Comparison of ENCODE assay signal across 11 cellular contexts in the genomic region with DNA sequence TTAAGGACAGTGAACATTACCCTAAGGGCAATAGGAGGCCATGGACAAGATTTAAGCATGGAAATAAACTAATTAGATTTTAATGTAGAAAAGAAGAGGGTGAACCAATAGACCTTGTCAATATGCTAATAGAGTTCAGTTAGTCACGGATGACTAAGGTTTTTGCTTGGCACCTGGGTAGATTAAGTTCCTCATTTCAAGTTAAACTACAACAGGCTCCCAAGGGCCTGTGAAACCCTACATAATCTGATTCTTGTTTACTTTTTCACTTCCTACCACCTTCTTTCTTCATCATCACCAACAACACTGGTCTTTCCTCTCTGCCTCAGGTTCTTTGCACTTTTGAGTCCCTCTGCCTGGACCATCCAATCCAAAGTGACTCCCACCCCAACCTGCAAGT. TPM values are rescaled to one million over a fixed set of nuclear protein-coding genes. Genes with fewer than 3 reads are reported as not detected.
DNase-seq lines count a peak whose midpoint lies in the region; ATAC-seq lines count a peak whose summit lies in the region.
"Had no signal": no experiment of that assay in that cellular context is flagged by ENCODE, and none has a peak within 500 bp of the region (broad histone marks: within the 10 kb centered on the region; RNA-seq: fewer than 3 reads in every experiment).

No MANE protein-coding gene starts in this region.

- H3K4ac ChIP-seq in neuronal stem cell (ENCODE audit: low read length), result no peak overlapping the region

- no peaks in the 10 kb centered on the region for H3K27me3 ChIP-seq in neuronal stem cell (ENCODE audit: control insufficient read depth in 3 of 3, insufficient read depth in 3 of 3, low read depth in 1 of 3, low read length in 3 of 3)
- H3K27me3 ChIP-seq: BE2C had no signal

- no peak overlapping the region for H3K4me3 ChIP-seq in neuronal stem cell (ENCODE audit: low read length in 2 of 2)
- H3K4me3 ChIP-seq: SK-N-MC had no signal

- no peak overlapping the region for H2BK15ac ChIP-seq in neuronal stem cell (ENCODE audit: low read length)

- no peaks in the 10 kb centered on the region for H3K27me3 Mint-ChIP-seq in activated T-cell treated with anti-CD3 and anti-CD28 coated beads, Interleukin-2, amount 50 U/mL, for 72 hours (ENCODE audit: low read depth)
- H3K27me3 Mint-ChIP-seq in activated T-cell treated with anti-CD3 and anti-CD28 coated beads, Interleukin-2, amount 50 U/mL, for 4 hours (ENCODE audit: low read depth), result no peaks in the 10 kb centered on the region

- peaks cover 0 to 3% of the 10 kb centered on the region in 2 donors for H3K9me3 ChIP-seq in neuronal stem cell (replicated peaks in 1 of 2; ENCODE audit: control insufficient read depth in 2 of 2, insufficient read depth in 1 of 2, low read depth in 1 of 2, low read length in 2 of 2)
- H3K9me3 ChIP-seq: BE2C had no signal

- H3K36me3 ChIP-seq in neuronal stem cell (replicated peaks in 1 of 2; ENCODE audit: control insufficient read depth in 2 of 2, insufficient read depth in 2 of 2, low read length in 2 of 2), result no peaks in the 10 kb centered on the region
- H3K36me3 ChIP-seq: BE2C had no signal

- H2BK5ac ChIP-seq in neuronal stem cell (ENCODE audit: low read length), result no peak overlapping the region

- no peak overlapping the region for H3K4me2 ChIP-seq in neuronal stem cell (ENCODE audit: insufficient read depth, low read length, poor library complexity, severe bottlenecking)

- no peak overlapping the region for H3K18ac ChIP-seq in neuronal stem cell (ENCODE audit: low read length)

- no peak overlapping the region for H3K23ac ChIP-seq in neuronal stem cell (ENCODE audit: low read depth, low read length, poor library complexity)

- no peak overlapping the region for H3K27ac ChIP-seq in neuronal stem cell (replicated peaks; ENCODE audit: low read length)
- H3K27ac ChIP-seq: SK-N-MC had no signal

- H3K9ac ChIP-seq in neuronal stem cell (ENCODE audit: low read depth, low read length, poor library complexity), result no peak overlapping the region

- no peak for ATAC-seq in activated T-cell treated with anti-CD3 and anti-CD28 coated beads, Interleukin-2, amount 50 U/mL, for 72 hours (replicated peaks in 1 of 2)
- ATAC-seq in activated T-cell treated with anti-CD3 and anti-CD28 coated beads, Interleukin-2, amount 50 U/mL, for 4 hours, result no peak
- ATAC-seq in HG02678 (IDR thresholded peaks at IDR 0.05; ENCODE audit: unreplicated experiment), result peak; percentile 53
- ATAC-seq: left ventricle myocardium superior had no signal

- H2AK5ac ChIP-seq in neuronal stem cell (ENCODE audit: low read depth, low read length), result no peak overlapping the region

- no peak overlapping the region for H4K8ac ChIP-seq in neuronal stem cell (ENCODE audit: low read depth, low read length)

- H3K36me3 Mint-ChIP-seq in activated T-cell treated with anti-CD3 and anti-CD28 coated beads, Interleukin-2, amount 50 U/mL, for 72 hours (ENCODE audit: insufficient read depth in 2 of 2), result peaks cover 27 to 39% of the 10 kb centered on the region in 2 donors
- peaks cover 47% of the 10 kb centered on the region for H3K36me3 Mint-ChIP-seq in activated T-cell treated with anti-CD3 and anti-CD28 coated beads, Interleukin-2, amount 50 U/mL, for 4 hours (ENCODE audit: insufficient read depth)

- DNase-seq in activated T-cell treated with anti-CD3 and anti-CD28 coated beads, Interleukin-2, amount 50 U/mL, for 72 hours, result no peak
- no peak for DNase-seq in activated T-cell treated with anti-CD3 and anti-CD28 coated beads, Interleukin-2, amount 50 U/mL, for 4 hours
- DNase-seq in NOMO-1 treated with dmso at 0.1 percent for 144 hours (lab: John Stamatoyannopoulos, UW; ENCODE audit: unreplicated experiment) (peak; percentile 29), renal cortical epithelial cell (ENCODE audit: low read depth) (peak; percentile 83), kidney glomerular epithelial cell (lab: John Stamatoyannopoulos, UW) (no peak), activated gamma-delta T cell treated with Interleukin-2 at 50 U/mL for 16 hours (no peak), neuronal stem cell (ENCODE audit: low spot score) (no peak)
- DNase-seq: BE2C, left ventricle myocardium superior had no signal

- H3K4me1 Mint-ChIP-seq in activated T-cell treated with anti-CD3 and anti-CD28 coated beads, Interleukin-2, amount 50 U/mL, for 72 hours (ENCODE audit: low read depth), result peaks cover 34% of the 10 kb centered on the region
- peaks cover 30% of the 10 kb centered on the region for H3K4me1 Mint-ChIP-seq in activated T-cell treated with anti-CD3 and anti-CD28 coated beads, Interleukin-2, amount 50 U/mL, for 4 hours (ENCODE audit: low read depth)

- H3K27ac Mint-ChIP-seq in activated T-cell treated with anti-CD3 and anti-CD28 coated beads, Interleukin-2, amount 50 U/mL, for 72 hours, result peak overlapping the region; percentile 75

- H3K79me1 ChIP-seq in neuronal stem cell (ENCODE audit: low read depth, low read length), result no peaks in the 10 kb centered on the region

- H2AFZ ChIP-seq in neuronal stem cell (ENCODE audit: low read length), result no peak overlapping the region

- WGBS in neuronal stem cell (ENCODE audit: extremely low coverage in 2 of 2, insufficient read length in 2 of 2, insufficient replicate concordance in 1 of 2), 2 donors, result no CpG with 5 or more reads among the region's 1 CpG

- H3K4me1 ChIP-seq in neuronal stem cell (ENCODE audit: control insufficient read depth in 2 of 2, insufficient read depth in 1 of 2, low read depth in 1 of 2, low read length in 2 of 2), result no peaks in the 10 kb centered on the region
- H3K4me1 ChIP-seq: BE2C had no signal

- H2BK12ac ChIP-seq in neuronal stem cell (ENCODE audit: low read length), result no peak overlapping the region

- no peak overlapping the region for H2BK120ac ChIP-seq in neuronal stem cell (ENCODE audit: low read depth, low read length)

- no peak overlapping the region for H4K91ac ChIP-seq in neuronal stem cell (ENCODE audit: low read depth, low read length, poor library complexity)

- peak overlapping the region in 1 of 2 donors; percentile 65 for H3K4me3 Mint-ChIP-seq in activated T-cell treated with anti-CD3 and anti-CD28 coated beads, Interleukin-2, amount 50 U/mL, for 72 hours
- no peak overlapping the region for H3K4me3 Mint-ChIP-seq in activated T-cell treated with anti-CD3 and anti-CD28 coated beads, Interleukin-2, amount 50 U/mL, for 4 hours

- no peak overlapping the region for H3K14ac ChIP-seq in neuronal stem cell (ENCODE audit: low read length)

- no peaks in the 10 kb centered on the region for H3K9me3 Mint-ChIP-seq in activated T-cell treated with anti-CD3 and anti-CD28 coated beads, Interleukin-2, amount 50 U/mL, for 72 hours
- H3K9me3 Mint-ChIP-seq in activated T-cell treated with anti-CD3 and anti-CD28 coated beads, Interleukin-2, amount 50 U/mL, for 4 hours, result no peaks in the 10 kb centered on the region

RNA-seq across cellular contexts. Expression of gene SP110, which starts 14.8 kb away (rescaled TPM):
- total RNA-seq in activated T-cell treated with anti-CD3 and anti-CD28 coated beads, Interleukin-2, amount 50 U/mL, for 72 hours, result 100 to 1,000 TPM; 118 to 128 TPM
- total RNA-seq in activated T-cell treated with anti-CD3 and anti-CD28 coated beads, Interleukin-2, amount 50 U/mL, for 4 hours, result 10 to 100 TPM; 47.9 to 55.0 (median 49.1) TPM
- 3.6 and 19.4 TPM in 2 replicates for total RNA-seq in renal cortical epithelial cell
- polyA plus RNA-seq in neuronal stem cell (2013, experiment 1 of 2), result 1.7 TPM
- 1.5 TPM for polyA plus RNA-seq in neuronal stem cell (2013, experiment 2 of 2)

RNA-seq across cellular contexts. Expression of gene SP140, which starts 20.5 kb away (rescaled TPM):
- 100 to 1,000 TPM; 102 to 109 TPM for total RNA-seq in activated T-cell treated with anti-CD3 and anti-CD28 coated beads, Interleukin-2, amount 50 U/mL, for 72 hours
- total RNA-seq in activated T-cell treated with anti-CD3 and anti-CD28 coated beads, Interleukin-2, amount 50 U/mL, for 4 hours, result 10 to 100 TPM; 38.4 to 50.6 (median 43.9) TPM
- total RNA-seq in renal cortical epithelial cell, result 4.3 and 5.3 TPM in 2 replicates
- 0.06 TPM for polyA plus RNA-seq in neuronal stem cell (2013, experiment 1 of 2)
- 0.04 TPM for polyA plus RNA-seq in neuronal stem cell (2013, experiment 2 of 2)

Comparison
In these comparisons a context has a peak if more than half of its experiments do, and no peak if none do; other contexts are left out.
1. DNase-seq: peak in NOMO-1 treated with dmso at 0.1 percent for 144 hours (single experiment) and renal cortical epithelial cell (single experiment); none in activated T-cell treated with anti-CD3 and anti-CD28 coated beads, Interleukin-2, amount 50 U/mL, for 72 hours (0 of 2), activated T-cell treated with anti-CD3 and anti-CD28 coated beads, Interleukin-2, amount 50 U/mL, for 4 hours (single experiment), kidney glomerular epithelial cell (single experiment), activated gamma-delta T cell treated with Interleukin-2 at 50 U/mL for 16 hours (single experiment) and neuronal stem cell (single experiment).